1 cellular context compared by ENCODE assay signal in genomic region chr14:94560782-94561655, GRCh38.
TF ChIP-seq lines count a peak whose summit lies in the region.

Gene SERPINA4 (plus strand): TSS chr14:94561442. CDS start chr14:94563483, 2,041 bp downstream.

TF ChIP-seq in HepG2, 621 proteins besides CTCF, POLR2A, EP300 and RAD21 (continued from another document):
- TF ChIP-seq CEBPZ (IDR thresholded peaks at IDR 0.05; ENCODE audit: low read length) = no peak
- no peak for TF ChIP-seq NFRKB (IDR thresholded peaks at IDR 0.05)
- no peak for TF ChIP-seq ZFP36 (IDR thresholded peaks at IDR 0.05; ENCODE audit: borderline replicate concordance, low read depth, low read length, partially characterized antibody)
- TF ChIP-seq KMT2B (CRISPR knock-in tag; IDR thresholded peaks at IDR 0.05) = no peak
- TF ChIP-seq MEIS2 (CRISPR knock-in tag; IDR thresholded peaks at IDR 0.05) = no peak
- TF ChIP-seq ZNF841 (CRISPR knock-in tag; IDR thresholded peaks at IDR 0.05; ENCODE audit: borderline replicate concordance) = no peak
- TF ChIP-seq ZFP1 (CRISPR knock-in tag; IDR thresholded peaks at IDR 0.05) = no peak
- TF ChIP-seq, protein P1, sequence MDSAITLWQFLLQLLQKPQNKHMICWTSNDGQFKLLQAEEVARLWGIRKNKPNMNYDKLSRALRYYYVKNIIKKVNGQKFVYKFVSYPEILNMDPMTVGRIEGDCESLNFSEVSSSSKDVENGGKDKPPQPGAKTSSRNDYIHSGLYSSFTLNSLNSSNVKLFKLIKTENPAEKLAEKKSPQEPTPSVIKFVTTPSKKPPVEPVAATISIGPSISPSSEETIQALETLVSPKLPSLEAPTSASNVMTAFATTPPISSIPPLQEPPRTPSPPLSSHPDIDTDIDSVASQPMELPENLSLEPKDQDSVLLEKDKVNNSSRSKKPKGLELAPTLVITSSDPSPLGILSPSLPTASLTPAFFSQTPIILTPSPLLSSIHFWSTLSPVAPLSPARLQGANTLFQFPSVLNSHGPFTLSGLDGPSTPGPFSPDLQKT (CRISPR knock-in tag; IDR thresholded peaks at IDR 0.05; ENCODE audit: borderline replicate concordance) = no peak
- no peak for TF ChIP-seq ZNF839 (CRISPR knock-in tag; IDR thresholded peaks at IDR 0.05; ENCODE audit: borderline replicate concordance)
- no peak for TF ChIP-seq DMAP1 (CRISPR knock-in tag; IDR thresholded peaks at IDR 0.05)
- TF ChIP-seq, protein P2, sequence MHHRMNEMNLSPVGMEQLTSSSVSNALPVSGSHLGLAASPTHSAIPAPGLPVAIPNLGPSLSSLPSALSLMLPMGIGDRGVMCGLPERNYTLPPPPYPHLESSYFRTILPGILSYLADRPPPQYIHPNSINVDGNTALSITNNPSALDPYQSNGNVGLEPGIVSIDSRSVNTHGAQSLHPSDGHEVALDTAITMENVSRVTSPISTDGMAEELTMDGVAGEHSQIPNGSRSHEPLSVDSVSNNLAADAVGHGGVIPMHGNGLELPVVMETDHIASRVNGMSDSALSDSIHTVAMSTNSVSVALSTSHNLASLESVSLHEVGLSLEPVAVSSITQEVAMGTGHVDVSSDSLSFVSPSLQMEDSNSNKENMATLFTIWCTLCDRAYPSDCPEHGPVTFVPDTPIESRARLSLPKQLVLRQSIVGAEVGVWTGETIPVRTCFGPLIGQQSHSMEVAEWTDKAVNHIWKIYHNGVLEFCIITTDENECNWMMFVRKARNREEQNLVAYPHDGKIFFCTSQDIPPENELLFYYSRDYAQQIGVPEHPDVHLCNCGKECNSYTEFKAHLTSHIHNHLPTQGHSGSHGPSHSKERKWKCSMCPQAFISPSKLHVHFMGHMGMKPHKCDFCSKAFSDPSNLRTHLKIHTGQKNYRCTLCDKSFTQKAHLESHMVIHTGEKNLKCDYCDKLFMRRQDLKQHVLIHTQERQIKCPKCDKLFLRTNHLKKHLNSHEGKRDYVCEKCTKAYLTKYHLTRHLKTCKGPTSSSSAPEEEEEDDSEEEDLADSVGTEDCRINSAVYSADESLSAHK (CRISPR knock-in tag; IDR thresholded peaks at IDR 0.05; ENCODE audit: borderline replicate concordance) = no peak
- TF ChIP-seq SPEN (CRISPR knock-in tag; IDR thresholded peaks at IDR 0.05; ENCODE audit: low read depth) = peak; percentile 58; the same call in 1 of the 2 replicates
- no peak for TF ChIP-seq REPIN1 (CRISPR knock-in tag; IDR thresholded peaks at IDR 0.05; ENCODE audit: borderline replicate concordance, low read depth)
